8 cellular contexts compared by ENCODE assay signal in genomic region chr6:28988536-28989415, GRCh38. TPM values are rescaled to one million over a fixed set of nuclear protein-coding genes. Genes with fewer than 3 reads are reported as not detected.
DNase-seq lines count a peak whose midpoint lies in the region; ATAC-seq and TF ChIP-seq lines count a peak whose summit lies in the region.

No MANE protein-coding gene starts in this region.

- WGBS in right lobe of liver (ENCODE audit: insufficient coverage, low coverage, low lambda C conversion rate, missing lambda C conversion rate): 31% methylated on average over 30 of the region's 53 CpGs

- no peaks in the 10 kb centered on the region for H3K27me3 ChIP-seq in right lobe of liver

- intact Hi-C loops in right lobe of liver (cut with DNase I): no loop called here

- no peaks in the 10 kb centered on the region for H3K27me3 Mint-ChIP-seq in chondrocyte (ENCODE audit: low read depth)

- TF ChIP-seq CTCF in chondrocyte (IDR thresholded peaks at IDR 0.05): peak; percentile 75
- peak; percentile 13 to 31 (median 21) for TF ChIP-seq CTCF in right lobe of liver (IDR thresholded peaks at IDR 0.05)

- no peaks in the 10 kb centered on the region for H3K36me3 Mint-ChIP-seq in chondrocyte (ENCODE audit: low read depth)

- no peak for TF ChIP-seq POLR2A in right lobe of liver (IDR thresholded peaks at IDR 0.05)

- peak overlapping the region in 1 of 3 donors; percentile 12 for H3K4me3 ChIP-seq in right lobe of liver

- DNase-seq in HCEC 1CT: peak; percentile 16
- peak; percentile 68 for DNase-seq in activated CD4-positive, alpha-beta T cell treated with anti-CD3 and anti-CD28 coated beads for 1 hour
- DNase-seq in chondrocyte (ENCODE audit: low spot score): no peak
- DNase-seq in right lobe of liver: peak; percentile 50 to 69 (median 62)
- peak; percentile 41 for DNase-seq in stimulated activated CD8-positive, alpha-beta memory T cell treated with anti-CD3 and anti-CD28 coated beads, Interleukin-12 subunit alpha, Interleukin-12 subunit beta, amount 100 ng/mL, for 4 hours (ENCODE audit: low read depth)
- DNase-seq in NCI-H2196 (lab: John Stamatoyannopoulos, UW; ENCODE audit: unreplicated experiment): no peak
- DNase-seq in NCI-H2029 (lab: John Stamatoyannopoulos, UW): no peak

- H3K9me3 Mint-ChIP-seq in chondrocyte (ENCODE audit: low read depth): peaks cover 4% of the 10 kb centered on the region

- no peak overlapping the region for H3K27ac Mint-ChIP-seq in chondrocyte (ENCODE audit: unreplicated experiment)

- no peak overlapping the region for H3K27ac ChIP-seq in right lobe of liver

- H3K9me3 ChIP-seq in right lobe of liver: no peaks in the 10 kb centered on the region

- ATAC-seq in right lobe of liver (peak; percentile 47 to 70 (median 63)), HG03095 (IDR thresholded peaks at IDR 0.05; ENCODE audit: unreplicated experiment) (no peak)

- peaks cover 0 to 4% (median 0%) of the 10 kb centered on the region in 4 donors for H3K4me1 ChIP-seq in right lobe of liver

- H3K4me3 Mint-ChIP-seq in chondrocyte (ENCODE audit: unreplicated experiment): peak overlapping the region; percentile 73

- no peaks in the 10 kb centered on the region for H3K36me3 ChIP-seq in right lobe of liver

- peaks cover 30% of the 10 kb centered on the region for H3K4me1 Mint-ChIP-seq in chondrocyte (ENCODE audit: low read depth)

RNA-seq across cellular contexts. Expression of gene ZNF311, which starts 16.3 kb away (rescaled TPM):
- total RNA-seq in chondrocyte: 0.41 to 0.80 TPM (median 0.52 TPM) in 3 replicates
- total RNA-seq in right lobe of liver: under 1 TPM; 0.18 to 0.62 (median 0.41) TPM

RNA-seq across cellular contexts. Expression of gene OR2W1, which starts 56.2 kb away (rescaled TPM):
- total RNA-seq in chondrocyte: not detected in 3 replicates
- not detected for total RNA-seq in right lobe of liver

Comparison
In these comparisons a context has a peak if more than half of its experiments do, and no peak if none do; other contexts are left out.
1. DNase-seq: peak in HCEC 1CT (single experiment), activated CD4-positive, alpha-beta T cell treated with anti-CD3 and anti-CD28 coated beads for 1 hour (single experiment), right lobe of liver (3 of 3) and stimulated activated CD8-positive, alpha-beta memory T cell treated with anti-CD3 and anti-CD28 coated beads, Interleukin-12 subunit alpha, Interleukin-12 subunit beta, amount 100 ng/mL, for 4 hours (single experiment); none in chondrocyte (single experiment), NCI-H2196 (single experiment) and NCI-H2029 (single experiment).